Comparison of ENCODE assay signal across 18 cellular contexts in the genomic region with DNA sequence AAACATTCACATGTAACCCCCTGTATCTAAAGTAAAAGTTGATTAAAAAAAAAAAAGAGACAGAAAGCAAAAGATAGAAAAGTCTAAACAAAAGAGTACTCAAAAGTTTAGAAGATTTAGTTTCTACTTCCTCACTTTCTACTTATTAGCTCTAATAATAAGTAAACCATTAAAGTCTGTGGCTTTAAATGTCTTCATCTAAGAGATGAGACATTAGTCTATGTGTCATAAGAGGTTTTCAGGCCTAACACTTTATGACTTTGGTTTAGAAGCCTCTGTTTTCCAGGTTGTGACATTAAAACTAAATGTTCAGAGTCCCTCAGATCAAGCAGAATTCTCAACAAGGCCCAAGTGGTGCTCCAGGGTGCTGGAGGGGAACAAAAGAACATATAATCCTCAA. TPM values are rescaled to one million over a fixed set of nuclear protein-coding genes. Genes with fewer than 3 reads are reported as not detected.
DNase-seq lines count a peak whose midpoint lies in the region; ATAC-seq and TF ChIP-seq lines count a peak whose summit lies in the region.
"Had no signal": no experiment of that assay in that cellular context is flagged by ENCODE, and none has a peak within 500 bp of the region (broad histone marks: within the 10 kb centered on the region; RNA-seq: fewer than 3 reads in every experiment).

No MANE protein-coding gene starts in this region.

- H3K36me3 ChIP-seq in breast epithelium: no peaks in the 10 kb centered on the region
- H3K36me3 ChIP-seq: SJSA1 had no signal

- ATAC-seq in GM18870 (IDR thresholded peaks at IDR 0.05; ENCODE audit: unreplicated experiment) (peak; percentile 98), GM21619 (IDR thresholded peaks at IDR 0.05; ENCODE audit: unreplicated experiment) (peak; percentile 99), HG03103 (IDR thresholded peaks at IDR 0.05; ENCODE audit: low read depth, unreplicated experiment) (peak; percentile 81)

- TF ChIP-seq POLR2A in breast epithelium (IDR thresholded peaks at IDR 0.05): no peak

- no peaks in the 10 kb centered on the region for H3K4me1 ChIP-seq in breast epithelium

- no peak overlapping the region for H3K4me3 ChIP-seq in breast epithelium
- H3K4me3 ChIP-seq: GM23248, SJSA1 had no signal

- no peak for TF ChIP-seq CTCF in breast epithelium (IDR thresholded peaks at IDR 0.05)

- DNase-seq in glomerular visceral epithelial cell (ENCODE audit: extremely low spot score) (peak; percentile 60), iPS-NIHi7 (ENCODE audit: extremely low spot score) (no peak), NCI-H1092 (lab: John Stamatoyannopoulos, UW) (no peak), breast epithelium (ENCODE audit: low spot score in 2 of 2) (no peak)
- DNase-seq in activated CD8-positive, alpha-beta memory T cell treated with anti-CD3 and anti-CD28 coated beads for 24 hours: no peak
- DNase-seq: anterior cingulate cortex, endodermal cell, GM23248, head of caudate nucleus, KBM-7, mesendoderm, posterior cingulate gyrus, substantia nigra had no signal

- H3K9me3 ChIP-seq in breast epithelium: no peaks in the 10 kb centered on the region
- H3K9me3 ChIP-seq: SJSA1 had no signal

- H3K27me3 ChIP-seq in breast epithelium: no peaks in the 10 kb centered on the region
- H3K27me3 ChIP-seq: SJSA1 had no signal

- intact Hi-C loops in breast epithelium (cut with DNase I; ENCODE audit: low total_unique reads): no loop called here

- H3K27ac ChIP-seq in breast epithelium: no peak overlapping the region
- H3K27ac ChIP-seq: C4-2B, GM23248, SJSA1 had no signal

RNA-seq across cellular contexts. Expression of gene GUCY1A1, which starts 42.2 kb away (rescaled TPM):
- total RNA-seq in breast epithelium: 10 to 100 TPM in 2 of 3 donors, 1 to 10 TPM in 1; 8.2 to 75.8 (median 57.0) TPM
- total RNA-seq: GM23248, SJSA1 had no signal
